Comparison of ENCODE assay signal across 15 cellular contexts in the genomic region with DNA sequence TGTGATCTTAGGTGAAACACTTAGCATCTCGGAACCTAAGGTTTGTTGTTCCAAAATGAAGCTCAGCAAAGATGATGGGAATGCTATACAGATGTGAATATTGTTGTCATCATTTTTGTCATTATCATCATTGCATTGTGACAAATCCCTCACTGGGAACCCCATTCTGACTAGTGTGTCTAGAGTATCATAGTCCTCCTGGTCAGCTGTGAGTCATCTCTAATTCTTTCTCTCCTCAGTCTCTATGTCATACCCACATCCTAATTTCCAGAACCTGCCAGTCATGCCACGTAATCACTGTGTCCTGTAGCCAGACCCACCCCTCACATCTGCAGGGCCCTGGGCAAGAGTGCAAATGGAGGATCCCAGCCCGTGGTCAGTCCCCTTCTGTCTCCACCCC.
"Had no signal": no experiment of that assay in that cellular context is flagged by ENCODE, and none has a peak within 500 bp of the region (broad histone marks: within the 10 kb centered on the region; RNA-seq: fewer than 3 reads in every experiment).

No MANE protein-coding gene starts in this region.

- H3K4me2 ChIP-seq: hepatocyte had no signal

- DNase-seq: activated CD4-positive, alpha-beta T cell treated with anti-CD3 and anti-CD28 coated beads for 4 hours; activated CD8-positive, alpha-beta memory T cell treated with anti-CD3 and anti-CD28 coated beads, Interleukin-2, amount 50 U/mL, for 4 hours; activated CD8-positive, alpha-beta T cell treated with anti-CD3 and anti-CD28 coated beads for 36 hours; activated naive CD4-positive, alpha-beta T cell; central memory CD4-positive, alpha-beta T cell; effector CD4-positive, alpha-beta T cell; kidney glomerular epithelial cell; midbrain; pancreas; stimulated activated CD4-positive, alpha-beta T cell treated with anti-CD3 and anti-CD28 coated beads, Interleukin-2, amount 100 ng/mL, for 48 hours; stimulated activated naive CD8-positive, alpha-beta T cell treated with anti-CD3 and anti-CD28 coated beads, Interleukin-15, Interleukin-2, amounts not matched to agents 100 U/mL and 50 U/mL, for 24 hours; T1000; WERI-Rb-1 had no signal

- H2AFZ ChIP-seq: hepatocyte had no signal

- H3K27me3 ChIP-seq: pancreas had no signal

- H3K36me3 ChIP-seq: pancreas, WERI-Rb-1 had no signal

- H3K4me3 ChIP-seq: coronary artery, hepatocyte, pancreas had no signal

- H3K27ac ChIP-seq: coronary artery, hepatocyte, pancreas, WERI-Rb-1 had no signal

- ATAC-seq: activated CD8-positive, alpha-beta T cell treated with anti-CD3 and anti-CD28 coated beads for 36 hours; pancreas; stimulated activated naive CD8-positive, alpha-beta T cell treated with anti-CD3 and anti-CD28 coated beads, Interleukin-15, Interleukin-2, amounts not matched to agents 100 U/mL and 50 U/mL, for 24 hours had no signal

- H3K79me2 ChIP-seq: hepatocyte had no signal

- H3K4me1 ChIP-seq: pancreas had no signal

- H3K9me3 ChIP-seq: pancreas had no signal
